Comparison of ENCODE assay signal across 8 cellular contexts in genomic region chr17:39688475-39688835, GRCh38. TPM values are rescaled to one million over a fixed set of nuclear protein-coding genes. Genes with fewer than 3 reads are reported as not detected.
DNase-seq lines count a peak whose midpoint lies in the region; ATAC-seq lines count a peak whose summit lies in the region.

No MANE protein-coding gene starts in this region.

- peaks cover 16% of the 10 kb centered on the region for H3K36me3 Mint-ChIP-seq in activated CD4-positive, alpha-beta memory T cell treated with anti-CD3 and anti-CD28 coated beads, Interleukin-2, amount 10 ng/mL, durations not matched to agents 7 days and 5 days (ENCODE audit: low read depth)

- no peaks in the 10 kb centered on the region for H3K9me3 Mint-ChIP-seq in activated CD4-positive, alpha-beta memory T cell treated with anti-CD3 and anti-CD28 coated beads, Interleukin-2, amount 10 ng/mL, durations not matched to agents 7 days and 5 days
- peaks cover 0 to 9% of the 10 kb centered on the region in 2 donors for H3K9me3 Mint-ChIP-seq in stimulated activated naive CD8-positive, alpha-beta T cell treated with anti-CD3 and anti-CD28 coated beads, Interleukin-15, amount 100 ng/mL, for 72 hours

- POLR2A ChIA-PET in activated CD4-positive, alpha-beta memory T cell treated with anti-CD3 and anti-CD28 coated beads, Interleukin-2, amount 10 ng/mL, durations not matched to agents 7 days and 5 days (lab: Charles Lee), result interaction anchor here (0.6 to 4.1 kb wide), 16 partner anchors 8 to 292 kb away, joined by 3 to 71 read pairs (median 4); partner anchors contain the start of genes MED1, MIEN1, PSMD3 and STARD3

- CTCF ChIA-PET in activated CD4-positive, alpha-beta memory T cell treated with anti-CD3 and anti-CD28 coated beads, Interleukin-2, amount 10 ng/mL, durations not matched to agents 7 days and 5 days (lab: Charles Lee), result interaction anchor here (0.7 to 1.8 kb wide), 7 partner anchors 10 to 104 kb away, joined by 3 to 8 read pairs (median 5); partner anchors contain the start of gene PNMT

- H3K9ac ChIP-seq in iPS-15b (ENCODE audit: low read depth, low read length), result peak overlapping the region; percentile 94

- H3K4me1 Mint-ChIP-seq in activated CD4-positive, alpha-beta memory T cell treated with anti-CD3 and anti-CD28 coated beads, Interleukin-2, amount 10 ng/mL, durations not matched to agents 7 days and 5 days, result peaks cover 25% of the 10 kb centered on the region
- peaks cover 18% of the 10 kb centered on the region for H3K4me1 Mint-ChIP-seq in stimulated activated naive CD8-positive, alpha-beta T cell treated with anti-CD3 and anti-CD28 coated beads, Interleukin-15, amount 100 ng/mL, for 72 hours

- H3K27ac Mint-ChIP-seq in activated CD4-positive, alpha-beta memory T cell treated with anti-CD3 and anti-CD28 coated beads, Interleukin-2, amount 10 ng/mL, durations not matched to agents 7 days and 5 days, result peak overlapping the region; percentile 94
- H3K27ac Mint-ChIP-seq in stimulated activated naive CD8-positive, alpha-beta T cell treated with anti-CD3 and anti-CD28 coated beads, Interleukin-15, amount 100 ng/mL, for 72 hours, result peak overlapping the region; percentile 89 to 96

- H3K4me1 ChIP-seq in iPS-15b (ENCODE audit: control insufficient read depth, insufficient read depth, low read length), result peaks cover 11% of the 10 kb centered on the region

- no peaks in the 10 kb centered on the region for H3K36me3 ChIP-seq in iPS-15b (ENCODE audit: control insufficient read depth, insufficient read depth, low read length)

- no peaks in the 10 kb centered on the region for H3K27me3 ChIP-seq in iPS-15b (ENCODE audit: control insufficient read depth, insufficient read depth, low read length)

- H3K9me3 ChIP-seq in iPS-15b (ENCODE audit: control insufficient read depth, insufficient read depth, low read length), result no peaks in the 10 kb centered on the region

- DNase-seq in NCI-H146 (lab: John Stamatoyannopoulos, UW) (peak; percentile 14), NCI-H146 treated with DMSO at 0.1 percent for 48 hours (lab: John Stamatoyannopoulos, UW; ENCODE audit: unreplicated experiment) (no peak), HK-2 (ENCODE audit: unreplicated experiment) (no peak), nucleus accumbens (lab: John Stamatoyannopoulos, UW) (no peak), HuH-7 (ENCODE audit: low spot score) (no peak)
- DNase-seq in activated CD4-positive, alpha-beta memory T cell treated with anti-CD3 and anti-CD28 coated beads, Interleukin-2, amount 10 ng/mL, durations not matched to agents 7 days and 5 days, result no peak
- no peak for DNase-seq in stimulated activated naive CD8-positive, alpha-beta T cell treated with anti-CD3 and anti-CD28 coated beads, Interleukin-15, amount 100 ng/mL, for 72 hours

- ATAC-seq in stimulated activated naive CD8-positive, alpha-beta T cell treated with anti-CD3 and anti-CD28 coated beads, Interleukin-15, amount 100 ng/mL, for 72 hours, result no peak

- H3K27me3 Mint-ChIP-seq in activated CD4-positive, alpha-beta memory T cell treated with anti-CD3 and anti-CD28 coated beads, Interleukin-2, amount 10 ng/mL, durations not matched to agents 7 days and 5 days, result no peaks in the 10 kb centered on the region
- H3K27me3 Mint-ChIP-seq in stimulated activated naive CD8-positive, alpha-beta T cell treated with anti-CD3 and anti-CD28 coated beads, Interleukin-15, amount 100 ng/mL, for 72 hours, result no peaks in the 10 kb centered on the region

- peak overlapping the region; percentile 95 for H3K4me3 Mint-ChIP-seq in activated CD4-positive, alpha-beta memory T cell treated with anti-CD3 and anti-CD28 coated beads, Interleukin-2, amount 10 ng/mL, durations not matched to agents 7 days and 5 days
- H3K4me3 Mint-ChIP-seq in stimulated activated naive CD8-positive, alpha-beta T cell treated with anti-CD3 and anti-CD28 coated beads, Interleukin-15, amount 100 ng/mL, for 72 hours, result peak overlapping the region; percentile 87 to 97

- peak overlapping the region; percentile 87 for H3K4me3 ChIP-seq in iPS-15b (ENCODE audit: low read depth, low read length)

RNA-seq across cellular contexts. Expression of gene PGAP3, which starts 0.6 kb away (rescaled TPM):
- 10 to 100 TPM; 14.0 to 14.2 TPM for total RNA-seq in activated CD4-positive, alpha-beta memory T cell treated with anti-CD3 and anti-CD28 coated beads, Interleukin-2, amount 10 ng/mL, durations not matched to agents 7 days and 5 days

RNA-seq across cellular contexts. Expression of gene ERBB2, which starts 11.4 kb away (rescaled TPM):
- total RNA-seq in activated CD4-positive, alpha-beta memory T cell treated with anti-CD3 and anti-CD28 coated beads, Interleukin-2, amount 10 ng/mL, durations not matched to agents 7 days and 5 days, result 1 to 10 TPM; 5.1 to 6.0 TPM

RNA-seq across cellular contexts. Expression of gene PNMT, which starts 20.2 kb away (rescaled TPM):
- not detected for total RNA-seq in activated CD4-positive, alpha-beta memory T cell treated with anti-CD3 and anti-CD28 coated beads, Interleukin-2, amount 10 ng/mL, durations not matched to agents 7 days and 5 days

RNA-seq across cellular contexts. Expression of gene TCAP, which starts 23.3 kb away (rescaled TPM):
- 1 to 10 TPM; 1.3 to 1.5 TPM for total RNA-seq in activated CD4-positive, alpha-beta memory T cell treated with anti-CD3 and anti-CD28 coated beads, Interleukin-2, amount 10 ng/mL, durations not matched to agents 7 days and 5 days

RNA-seq across cellular contexts. Expression of gene MIEN1, which starts 41.9 kb away (rescaled TPM):
- total RNA-seq in activated CD4-positive, alpha-beta memory T cell treated with anti-CD3 and anti-CD28 coated beads, Interleukin-2, amount 10 ng/mL, durations not matched to agents 7 days and 5 days, result 10 to 100 TPM; 40.1 to 45.1 TPM
